10 cellular contexts compared by ENCODE assay signal in the genomic region with DNA sequence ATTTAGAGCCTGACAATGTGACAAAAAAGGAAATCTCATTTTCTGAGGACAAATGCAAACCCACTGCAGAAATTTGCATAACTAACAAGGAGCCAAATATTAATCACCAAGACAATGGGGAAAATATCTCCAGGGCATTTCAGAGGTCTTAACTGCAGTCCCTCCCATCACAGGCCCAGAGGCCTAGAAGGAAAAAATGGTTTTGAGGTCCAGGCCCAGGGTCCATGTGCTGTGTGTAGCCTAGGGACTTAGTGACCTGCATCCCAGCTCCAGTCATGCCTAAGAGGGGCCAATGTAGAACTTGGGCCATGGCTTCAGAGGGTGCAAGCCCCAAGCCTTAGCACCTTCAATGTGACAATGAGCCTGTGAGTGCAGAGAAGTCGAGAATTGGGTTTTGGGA. TPM values are rescaled to one million over a fixed set of nuclear protein-coding genes. Genes with fewer than 3 reads are reported as not detected.
"Had no signal": no experiment of that assay in that cellular context is flagged by ENCODE, and none has a peak within 500 bp of the region (broad histone marks: within the 10 kb centered on the region; RNA-seq: fewer than 3 reads in every experiment).

No MANE protein-coding gene starts in this region.

- H3K36me3 Mint-ChIP-seq: IgD-negative memory B cell had no signal

- H3K27ac ChIP-seq: HL-60 had no signal

- DNase-seq: IMR-90, KBM-7, KG1 had no signal

- H3K27ac Mint-ChIP-seq: IgD-negative memory B cell had no signal

- H3K27me3 Mint-ChIP-seq: IgD-negative memory B cell had no signal

- H3K4me3 Mint-ChIP-seq: IgD-negative memory B cell had no signal

- FAIRE-seq: HepG2, HTR-8/SVneo, K562 had no signal

- H3K4me3 ChIP-seq: K562 had no signal

- ATAC-seq: HepG2, K562 had no signal

RNA-seq across cellular contexts. Expression of a gene that starts 44.2 kb away (rescaled TPM):
- total RNA-seq: HepG2, HT-29, HT1080, IMR-90 had no signal
